15 cellular contexts compared by ENCODE assay signal in genomic region chr4:97252615-97253154, GRCh38.
"Had no signal": no experiment of that assay in that cellular context is flagged by ENCODE, and none has a peak within 500 bp of the region (broad histone marks: within the 10 kb centered on the region; RNA-seq: fewer than 3 reads in every experiment).

No MANE protein-coding gene starts in this region.

- H3K4me1 Mint-ChIP-seq: activated naive CD8-positive, alpha-beta T cell treated with anti-CD3 and anti-CD28 coated beads for 36 hours had no signal

- H2AFZ ChIP-seq: hepatocyte, neural progenitor cell had no signal

- ATAC-seq: left lobe of liver, psoas muscle had no signal

- DNase-seq: activated CD4-positive, alpha-beta T cell treated with anti-CD3 and anti-CD28 coated beads, Interleukin-2, amount 50 U/mL, for 1 hour; activated naive CD8-positive, alpha-beta T cell treated with anti-CD3 and anti-CD28 coated beads for 36 hours; amygdala; islet precursor cell; midbrain; psoas muscle; sigmoid colon; stimulated activated CD4-positive, alpha-beta T cell treated with anti-CD3 and anti-CD28 coated beads, Interleukin-1b, Interleukin-23, amount 100 ng/mL, for 48 hours; stomach had no signal

- H3K4me1 ChIP-seq: neural progenitor cell, psoas muscle, sigmoid colon, stomach had no signal

- H3K9me3 ChIP-seq: psoas muscle, sigmoid colon, thoracic aorta had no signal

- H3K36me3 ChIP-seq: neural progenitor cell, sigmoid colon, stomach, thoracic aorta had no signal

- H3K9me3 Mint-ChIP-seq: activated T-helper 1 cell treated with anti-CD3 and anti-CD28 coated beads, Interleukin-12 subunit alpha, Interleukin-12 subunit beta, Interleukin-2, Interleukin-4 antibody, amounts not matched to agents 30 ng/mL and 10 ng/mL and 1 ng/mL, durations not matched to agents 14 hours and 24 hours and 36 hours had no signal

- H3K4me3 Mint-ChIP-seq: activated naive CD8-positive, alpha-beta T cell treated with anti-CD3 and anti-CD28 coated beads for 36 hours; activated T-helper 1 cell treated with anti-CD3 and anti-CD28 coated beads, Interleukin-12 subunit alpha, Interleukin-12 subunit beta, Interleukin-2, Interleukin-4 antibody, amounts not matched to agents 30 ng/mL and 10 ng/mL and 1 ng/mL, durations not matched to agents 14 hours and 24 hours and 36 hours; neural progenitor cell had no signal

- H3K27ac ChIP-seq: hepatocyte, neural progenitor cell, psoas muscle, sigmoid colon, stomach, thoracic aorta had no signal

- H3K36me3 Mint-ChIP-seq: activated naive CD8-positive, alpha-beta T cell treated with anti-CD3 and anti-CD28 coated beads for 36 hours; neural progenitor cell had no signal

- H3K4me2 ChIP-seq: hepatocyte, neural progenitor cell had no signal

- H3K79me2 ChIP-seq: hepatocyte had no signal

- H3K4me3 ChIP-seq: hepatocyte, neural progenitor cell, psoas muscle, sigmoid colon, stomach, thoracic aorta had no signal

- H3K9ac ChIP-seq: neural progenitor cell had no signal

- H3K27me3 Mint-ChIP-seq: activated naive CD8-positive, alpha-beta T cell treated with anti-CD3 and anti-CD28 coated beads for 36 hours had no signal

- H3K27ac Mint-ChIP-seq: activated naive CD8-positive, alpha-beta T cell treated with anti-CD3 and anti-CD28 coated beads for 36 hours; activated T-helper 1 cell treated with anti-CD3 and anti-CD28 coated beads, Interleukin-12 subunit alpha, Interleukin-12 subunit beta, Interleukin-2, Interleukin-4 antibody, amounts not matched to agents 30 ng/mL and 10 ng/mL and 1 ng/mL, durations not matched to agents 14 hours and 24 hours and 36 hours; neural progenitor cell had no signal

- H3K27me3 ChIP-seq: hepatocyte, neural progenitor cell, sigmoid colon, stomach had no signal

- FAIRE-seq: bronchial epithelial cell had no signal
